In the genomic region with DNA sequence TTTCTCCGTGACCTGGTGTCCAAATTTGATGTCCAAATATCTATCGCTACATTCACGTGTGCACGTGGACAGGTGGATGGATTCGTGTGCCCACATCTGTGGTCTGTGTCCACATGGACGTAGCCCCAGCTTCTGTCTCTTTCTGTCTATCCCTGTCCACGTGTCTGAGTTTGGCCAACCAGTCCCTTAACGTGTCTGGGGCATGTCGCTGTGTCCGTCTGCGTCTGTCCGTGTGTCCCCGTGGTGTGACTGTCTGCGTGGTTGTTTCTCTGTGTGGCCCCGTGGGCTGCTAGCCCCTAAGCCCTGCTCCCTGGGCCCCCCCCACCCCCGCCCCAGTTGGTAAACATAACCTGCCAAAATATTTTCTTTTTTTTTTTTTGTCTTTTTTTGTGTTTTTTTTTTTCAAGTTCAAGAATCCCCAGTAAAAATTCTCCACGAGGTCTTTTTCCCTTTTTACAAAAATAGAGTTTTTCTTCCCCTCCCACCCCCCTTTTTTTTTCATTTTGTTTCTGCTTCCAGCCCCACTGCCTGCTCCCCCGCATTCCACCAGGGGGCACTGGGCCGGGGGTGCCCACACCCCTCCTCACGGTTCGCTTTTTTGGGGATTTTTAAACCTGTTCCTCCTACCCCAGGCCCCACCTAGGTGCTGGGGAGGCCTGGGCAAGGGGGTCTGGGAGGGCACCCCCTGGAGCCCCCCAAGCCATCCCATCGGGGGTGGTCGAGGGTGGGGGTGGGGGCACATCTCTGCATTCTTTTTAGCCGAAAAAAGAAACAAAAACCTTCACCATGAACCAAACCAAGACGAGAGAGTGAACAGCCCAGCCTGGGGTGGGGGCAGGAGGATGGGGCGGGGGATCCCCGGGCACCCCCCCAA, we compare ENCODE assay signal across 11 cellular contexts. TPM values are rescaled to one million over a fixed set of nuclear protein-coding genes. Genes with fewer than 3 reads are reported as not detected.
DNase-seq lines count a peak whose midpoint lies in the region; ATAC-seq, FAIRE-seq and TF ChIP-seq lines count a peak whose summit lies in the region.
"Had no signal": no experiment of that assay in that cellular context is flagged by ENCODE, and none has a peak within 500 bp of the region (broad histone marks: within the 10 kb centered on the region; RNA-seq: fewer than 3 reads in every experiment).

No MANE protein-coding gene starts in this region.

- H3K36me3 ChIP-seq in BE2C, result peaks cover 21% of the 10 kb centered on the region
- H3K36me3 ChIP-seq in keratinocyte (ENCODE audit: control insufficient read depth in 2 of 2, extremely low read depth in 1 of 2, insufficient read depth in 2 of 2, low read length in 2 of 2), result peaks cover 5 to 6% of the 10 kb centered on the region in 2 experiments
- peaks cover under 1 to 2% of the 10 kb centered on the region in 2 donors for H3K36me3 ChIP-seq in small intestine (ENCODE audit: control insufficient read depth in 2 of 2, insufficient read depth in 2 of 2, low read length in 2 of 2)

- DNase-seq in BE2C (no peak), GM19239 (ENCODE audit: insufficient read length, low spot score) (peak; percentile 72), activated B cell treated with CpG ODN at 0.5 μM for 24 hours (no peak), keratinocyte (ENCODE audit: low read depth, low spot score) (no peak), urothelium cell line (ENCODE audit: low spot score) (no peak), NCI-H526 treated with DMSO at 0.1 percent for 48 hours (lab: John Stamatoyannopoulos, UW) (no peak), small intestine (no peak), islet precursor cell (no peak)
- DNase-seq: central memory CD4-positive, alpha-beta T cell; NCI-H1436 treated with DMSO at 0.1 percent for 48 hours had no signal

- POLR2A ChIA-PET in activated B cell treated with CpG ODN at 0.5 μM for 24 hours (lab: Charles Lee), result no interaction called here

- no peak overlapping the region for H3K4me3 Mint-ChIP-seq in activated B cell treated with CpG ODN at 0.5 μM for 24 hours

- H3K27ac Mint-ChIP-seq in activated B cell treated with CpG ODN at 0.5 μM for 24 hours, result no peak overlapping the region

- H3K27me3 ChIP-seq in BE2C, result no peaks in the 10 kb centered on the region
- no peaks in the 10 kb centered on the region for H3K27me3 ChIP-seq in keratinocyte (ENCODE audit: control insufficient read depth, extremely low read depth, insufficient read depth, low read length)
- no peaks in the 10 kb centered on the region for H3K27me3 ChIP-seq in small intestine (ENCODE audit: control insufficient read depth in 2 of 2, insufficient read depth in 2 of 2, low read length in 2 of 2)

- no peaks in the 10 kb centered on the region for H3K9me1 ChIP-seq in keratinocyte (ENCODE audit: control insufficient read depth, extremely low read depth, insufficient read depth, low read length)

- H3K79me2 ChIP-seq in keratinocyte (ENCODE audit: control insufficient read depth, insufficient read depth, low read length), result no peaks in the 10 kb centered on the region

- H3K4me3 ChIP-seq in BE2C (ENCODE audit: low read depth, low read length) (no peak overlapping the region), keratinocyte (ENCODE audit: control insufficient read depth in 2 of 3, extremely low read depth in 1 of 3, insufficient read depth in 2 of 3, low read depth in 1 of 3, low read length in 3 of 3) (no peak overlapping the region), small intestine (ENCODE audit: low read depth in 1 of 2, low read length in 2 of 2) (no peak overlapping the region)
- H3K4me3 ChIP-seq: lung had no signal

- H2AFZ ChIP-seq in keratinocyte (ENCODE audit: control insufficient read depth, low read length), result no peak overlapping the region

- H3K36me3 Mint-ChIP-seq in activated B cell treated with CpG ODN at 0.5 μM for 24 hours (ENCODE audit: low read depth), result peaks cover 18% of the 10 kb centered on the region

- H4K20me1 ChIP-seq in keratinocyte (ENCODE audit: control insufficient read depth, extremely low read depth, insufficient read depth, low read length), result no peaks in the 10 kb centered on the region

- H3K27ac ChIP-seq in keratinocyte (ENCODE audit: control insufficient read depth, insufficient read depth, low read length), result no peak overlapping the region
- no peak overlapping the region for H3K27ac ChIP-seq in small intestine (ENCODE audit: low read depth in 1 of 2, low read length in 1 of 2)

- TF ChIP-seq CTCF in BE2C (IDR thresholded peaks at IDR 0.05; ENCODE audit: low read depth, low read length) (peak; percentile 57), activated B cell treated with CpG ODN at 0.5 μM for 24 hours (IDR thresholded peaks at IDR 0.05) (no peak), keratinocyte (optimal IDR thresholded peaks at IDR 0.05 in 1 of 3, IDR thresholded peaks at IDR 0.05 in 1 of 3, conservative IDR thresholded peaks at IDR 0.05 in 1 of 3; ENCODE audit: extremely low read depth in 1 of 3, insufficient read depth in 2 of 3, low read length in 3 of 3) (peak in 2 of 3 experiments; percentile 4 to 17)

- H3K4me1 Mint-ChIP-seq in activated B cell treated with CpG ODN at 0.5 μM for 24 hours, result peaks cover 7% of the 10 kb centered on the region

- intact Hi-C loops in activated B cell treated with CpG ODN at 0.5 μM for 24 hours (cut with micrococcal nuclease), result loop anchor here (5.0 kb wide), 1 partner anchor 134 kb away; no protein-coding TSS in a partner anchor

- H3K4me1 ChIP-seq in BE2C (no peaks in the 10 kb centered on the region), keratinocyte (ENCODE audit: control insufficient read depth, extremely low read depth, insufficient read depth, low read length) (no peaks in the 10 kb centered on the region), small intestine (ENCODE audit: control insufficient read depth in 2 of 2, insufficient read depth in 1 of 2, low read depth in 1 of 2, low read length in 1 of 2) (no peaks in the 10 kb centered on the region)

- FAIRE-seq in GM19239 (lab: Jason Lieb, UNC) (no peak), keratinocyte (lab: Jason Lieb, UNC) (no peak), urothelium cell line (lab: Jason Lieb, UNC) (no peak), small intestine (lab: Jason Lieb, UNC) (no peak)

- dilution Hi-C loops in keratinocyte (cut with MboI; ENCODE audit: extremely low pct_ligation_motif_present, low sequenced_read_pairs), result no loop called here

- no peaks in the 10 kb centered on the region for H3K9me3 Mint-ChIP-seq in activated B cell treated with CpG ODN at 0.5 μM for 24 hours

- ATAC-seq in activated B cell treated with CpG ODN at 0.5 μM for 24 hours (ENCODE audit: low read depth), result peak; percentile 49

- CTCF ChIA-PET in activated B cell treated with CpG ODN at 0.5 μM for 24 hours (lab: Charles Lee), result no interaction called here

- H3K9me3 ChIP-seq in BE2C (no peaks in the 10 kb centered on the region), keratinocyte (ENCODE audit: control insufficient read depth, low read depth, low read length) (no peaks in the 10 kb centered on the region), small intestine (ENCODE audit: control insufficient read depth, low read depth) (no peaks in the 10 kb centered on the region)

- peaks cover 3% of the 10 kb centered on the region for H3K27me3 Mint-ChIP-seq in activated B cell treated with CpG ODN at 0.5 μM for 24 hours

- H3K9ac ChIP-seq in keratinocyte (ENCODE audit: control insufficient read depth, extremely low read depth, insufficient read depth, low read length), result no peak overlapping the region

- WGBS in small intestine, 3 donors, result 43 to 53% (median 49%) methylated on average over 27 of the region's 27 CpGs

- no peak overlapping the region for H3K4me2 ChIP-seq in keratinocyte (ENCODE audit: control insufficient read depth, extremely low read depth, insufficient read depth, low read depth, low read length)

RNA-seq across cellular contexts. Expression of gene PRKCSH, which starts 18.3 kb away (rescaled TPM):
- 490 TPM for polyA plus RNA-seq in BE2C (2012; ENCODE audit: insufficient read depth, insufficient read length, low read depth)
- 287 and 289 TPM in 2 replicates for total RNA-seq in activated B cell treated with CpG ODN at 0.5 μM for 24 hours
- polyA plus RNA-seq in keratinocyte, result 47.9 to 125 TPM (median 56.3 TPM) in 3 replicates
- 141 TPM for polyA plus RNA-seq in keratinocyte (2011; ENCODE audit: low read depth)
- 36.7 and 75.5 TPM in 2 replicates for polyA plus RNA-seq in keratinocyte (2011; cell fraction: cytosol; rRNA removed)
- polyA plus RNA-seq in keratinocyte (2011; cell fraction: nucleus; rRNA removed), result 179 and 201 TPM in 2 replicates
- 151 and 208 TPM in 2 replicates for polyA plus RNA-seq in keratinocyte (2012; ENCODE audit: low replicate concordance)
- polyA minus RNA-seq in keratinocyte, result 80.2 to 367 TPM (median 82.8 TPM) in 3 replicates
- polyA minus RNA-seq in keratinocyte (2011; cell fraction: cytosol; rRNA and poly(A)+ RNA removed), result 131 TPM
- 100 and 158 TPM in 2 replicates for polyA minus RNA-seq in keratinocyte (2011; cell fraction: nucleus; rRNA and poly(A)+ RNA removed)
- polyA plus RNA-seq in small intestine, result 100 to 1,000 TPM; 118 to 200 (median 119) TPM

RNA-seq across cellular contexts. Expression of gene ODAD3, which starts 18.8 kb away (rescaled TPM):
- 2.0 TPM for polyA plus RNA-seq in BE2C (2012; ENCODE audit: insufficient read depth, insufficient read length, low read depth)
- total RNA-seq in activated B cell treated with CpG ODN at 0.5 μM for 24 hours, result 0.29 TPM in 1 of 2 replicates, not detected in the other
- polyA plus RNA-seq in keratinocyte (0.05 to 0.52 TPM (median 0.09 TPM) in 3 replicates), small intestine (under 1 TPM in 1 of 3 donors, not detected in 2; 0.30 TPM)
- not detected for polyA plus RNA-seq in keratinocyte (2011; ENCODE audit: low read depth)
- 0.02 and 0.22 TPM in 2 replicates for polyA plus RNA-seq in keratinocyte (2011; cell fraction: cytosol; rRNA removed)
- 0.18 and 0.25 TPM in 2 replicates for polyA plus RNA-seq in keratinocyte (2011; cell fraction: nucleus; rRNA removed)
- polyA plus RNA-seq in keratinocyte (2012; ENCODE audit: low replicate concordance), result 0.29 TPM in 1 of 2 replicates, not detected in the other
- polyA minus RNA-seq in keratinocyte, result 0.19 TPM in 1 of 3 replicates, not detected in the others
- not detected for polyA minus RNA-seq in keratinocyte (2011; cell fraction: cytosol; rRNA and poly(A)+ RNA removed)
- polyA minus RNA-seq in keratinocyte (2011; cell fraction: nucleus; rRNA and poly(A)+ RNA removed), result not detected in 2 replicates

RNA-seq across cellular contexts. Expression of gene ELAVL3, which starts 27.1 kb away (rescaled TPM):
- polyA plus RNA-seq in BE2C (2012; ENCODE audit: insufficient read depth, insufficient read length, low read depth), result 91.7 TPM
- total RNA-seq in activated B cell treated with CpG ODN at 0.5 μM for 24 hours, result not detected in 2 replicates
- not detected in 3 replicates for polyA plus RNA-seq in keratinocyte
- not detected for polyA plus RNA-seq in keratinocyte (2011; ENCODE audit: low read depth)
- polyA plus RNA-seq in keratinocyte (2011; cell fraction: cytosol; rRNA removed), result not detected in 2 replicates
- 0.04 TPM in 1 of 2 replicates, not detected in the other for polyA plus RNA-seq in keratinocyte (2011; cell fraction: nucleus; rRNA removed)
- not detected in 2 replicates for polyA plus RNA-seq in keratinocyte (2012; ENCODE audit: low replicate concordance)
- not detected in 3 replicates for polyA minus RNA-seq in keratinocyte
- polyA minus RNA-seq in keratinocyte (2011; cell fraction: cytosol; rRNA and poly(A)+ RNA removed), result not detected
- polyA minus RNA-seq in keratinocyte (2011; cell fraction: nucleus; rRNA and poly(A)+ RNA removed), result not detected in 2 replicates
- 1 to 10 TPM in 1 of 3 donors, under 1 TPM in 2; 0.45 to 2.1 (median 0.81) TPM for polyA plus RNA-seq in small intestine

RNA-seq across cellular contexts. Expression of gene RGL3, which starts 34.6 kb away (rescaled TPM):
- polyA plus RNA-seq in BE2C (2012; ENCODE audit: insufficient read depth, insufficient read length, low read depth), result not detected
- 0.32 and 0.33 TPM in 2 replicates for total RNA-seq in activated B cell treated with CpG ODN at 0.5 μM for 24 hours
- polyA plus RNA-seq in keratinocyte, result not detected in 3 replicates
- not detected for polyA plus RNA-seq in keratinocyte (2011; ENCODE audit: low read depth)
- polyA plus RNA-seq in keratinocyte (2011; cell fraction: cytosol; rRNA removed), result not detected in 2 replicates
- polyA plus RNA-seq in keratinocyte (2011; cell fraction: nucleus; rRNA removed), result 0.06 TPM in 1 of 2 replicates, not detected in the other
- polyA plus RNA-seq in keratinocyte (2012; ENCODE audit: low replicate concordance), result not detected in 2 replicates
- not detected in 3 replicates for polyA minus RNA-seq in keratinocyte
- polyA minus RNA-seq in keratinocyte (2011; cell fraction: cytosol; rRNA and poly(A)+ RNA removed), result not detected
- 1.2 TPM in 1 of 2 replicates, not detected in the other for polyA minus RNA-seq in keratinocyte (2011; cell fraction: nucleus; rRNA and poly(A)+ RNA removed)
- polyA plus RNA-seq in small intestine, result 1 to 10 TPM in 2 of 3 donors, not detected in 1; 1.1 to 1.5 TPM

RNA-seq across cellular contexts. Expression of gene ZNF653, which starts 51.9 kb away (rescaled TPM):
- 15.6 TPM for polyA plus RNA-seq in BE2C (2012; ENCODE audit: insufficient read depth, insufficient read length, low read depth)
- total RNA-seq in activated B cell treated with CpG ODN at 0.5 μM for 24 hours, result 10.3 and 14.1 TPM in 2 replicates
- polyA plus RNA-seq in keratinocyte (3.7 to 5.8 TPM (median 3.8 TPM) in 3 replicates), small intestine (10 to 100 TPM in 2 of 3 donors, 1 to 10 TPM in 1; 7.5 to 25.1 (median 12.3) TPM)
- polyA plus RNA-seq in keratinocyte (2011; ENCODE audit: low read depth), result 2.4 TPM
- polyA plus RNA-seq in keratinocyte (2011; cell fraction: cytosol; rRNA removed), result 2.6 and 3.6 TPM in 2 replicates
- polyA plus RNA-seq in keratinocyte (2011; cell fraction: nucleus; rRNA removed), result 7.2 and 13.2 TPM in 2 replicates
- 3.7 and 4.8 TPM in 2 replicates for polyA plus RNA-seq in keratinocyte (2012; ENCODE audit: low replicate concordance)
- polyA minus RNA-seq in keratinocyte, result 1.4 to 3.6 TPM (median 3.1 TPM) in 3 replicates
- not detected for polyA minus RNA-seq in keratinocyte (2011; cell fraction: cytosol; rRNA and poly(A)+ RNA removed)
- polyA minus RNA-seq in keratinocyte (2011; cell fraction: nucleus; rRNA and poly(A)+ RNA removed), result 0.78 and 2.6 TPM in 2 replicates
